In the genomic region with DNA sequence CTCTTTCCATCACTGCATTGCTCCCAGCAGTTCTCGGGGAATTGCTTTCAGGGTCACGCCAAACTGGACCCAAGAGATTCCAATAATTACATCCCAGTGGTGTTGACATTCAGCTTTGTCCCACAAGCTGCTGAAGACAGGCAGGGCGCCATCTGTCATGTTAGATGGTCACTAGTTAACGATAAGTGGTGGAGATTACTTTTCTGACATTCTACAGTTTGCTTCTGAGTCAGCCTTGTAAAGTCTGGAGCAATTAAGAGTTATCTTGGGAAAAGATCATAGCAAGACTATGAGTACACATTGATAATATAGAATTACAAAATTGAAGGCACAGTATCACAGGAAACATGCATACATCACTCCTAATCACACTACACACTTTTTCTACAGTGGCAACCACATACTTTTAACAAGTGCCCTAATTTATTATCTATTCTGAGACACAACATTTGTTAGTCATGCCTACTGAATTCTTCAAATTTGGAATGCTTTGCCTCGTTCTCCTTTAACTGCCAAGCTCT, we compare ENCODE assay signal across 1 cellular context.
TF ChIP-seq lines count a peak whose summit lies in the region.

No MANE protein-coding gene starts in this region.

TF ChIP-seq in WTC11, 78 proteins besides CTCF, POLR2A, EP300 and RAD21 (continued from another document):
- no peak for TF ChIP-seq TCF7 (CRISPR knock-in tag; IDR thresholded peaks at IDR 0.05; ENCODE audit: low read depth)
